ENCODE assay signal across 20 cellular contexts in the genomic region with DNA sequence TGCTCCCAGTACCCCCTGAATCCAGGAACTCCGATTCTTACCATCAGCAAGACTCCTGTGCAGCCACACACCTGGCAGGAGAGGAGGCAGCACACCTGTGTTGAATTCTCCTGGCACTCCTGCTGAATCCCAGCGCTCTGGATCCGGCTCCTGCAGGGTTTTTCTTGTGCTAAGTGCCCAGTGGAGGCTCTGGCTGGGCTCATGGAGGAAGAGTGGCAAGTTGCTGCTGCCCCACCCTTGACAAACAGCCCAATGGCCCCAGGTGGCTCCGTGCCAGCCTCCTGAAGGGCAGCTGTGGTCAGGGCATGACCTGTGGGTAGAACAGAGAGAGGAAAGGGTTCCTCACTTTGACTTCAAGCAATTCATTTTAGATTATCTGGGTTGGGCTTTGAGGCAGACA. TPM values are rescaled to one million over a fixed set of nuclear protein-coding genes. Genes with fewer than 3 reads are reported as not detected.
DNase-seq lines count a peak whose midpoint lies in the region; ATAC-seq and TF ChIP-seq lines count a peak whose summit lies in the region.
"Had no signal": no experiment of that assay in that cellular context is flagged by ENCODE, and none has a peak within 500 bp of the region (broad histone marks: within the 10 kb centered on the region; RNA-seq: fewer than 3 reads in every experiment).

No MANE protein-coding gene starts in this region.

- H3K36me3 ChIP-seq in mucosa of stomach (ENCODE audit: control insufficient read depth, insufficient read depth, low read length) (no peaks in the 10 kb centered on the region), thyroid gland (no peaks in the 10 kb centered on the region)
- H3K36me3 ChIP-seq: right atrium auricular region had no signal

- TF ChIP-seq CTCF in Calu3 (IDR thresholded peaks at IDR 0.05; ENCODE audit: unreplicated experiment) (no peak), thyroid gland (IDR thresholded peaks at IDR 0.05) (no peak)

- CTCF ChIA-PET in Calu3 (lab: Charles Lee), result interaction anchor here (0.9 kb wide), 1 partner anchor 14 kb away, joined by 3 read pairs; no protein-coding TSS in a partner anchor

- H3K9ac ChIP-seq in mucosa of stomach (ENCODE audit: low read length), result peak overlapping the region; percentile 5

- H3K4me1 Mint-ChIP-seq in Calu3 (ENCODE audit: low read depth, unreplicated experiment), result no peaks in the 10 kb centered on the region
- H3K4me1 Mint-ChIP-seq in stimulated activated naive B cell treated with anti-CD40 and anti-IgM and Interleukin-4, amounts not matched to agents 10 μg/mL and 1 μg/mL and 100 μg/mL, for 72 hours, result peaks cover 6 to 7% of the 10 kb centered on the region in 2 donors

- H3K9me3 Mint-ChIP-seq in Calu3 (ENCODE audit: low read depth, unreplicated experiment), result no peaks in the 10 kb centered on the region
- no peaks in the 10 kb centered on the region for H3K9me3 Mint-ChIP-seq in stimulated activated naive B cell treated with anti-CD40 and anti-IgM and Interleukin-4, amounts not matched to agents 10 μg/mL and 1 μg/mL and 100 μg/mL, for 72 hours
- H3K9me3 Mint-ChIP-seq: brain; dendritic cell treated with granulocyte-macrophage colony-stimulating factor and Interleukin-4, amounts not matched to agents 40 ng/mL and 50 ng/mL, for 4 days; immature natural killer cell had no signal

- 64 to 67% methylated on average over 1 to 4 of the region's 4 CpGs for WGBS in thyroid gland, 2 donors
- WGBS in right cardiac atrium, result 83% methylated on average over 4 of the region's 4 CpGs

- H3K27ac ChIP-seq in thyroid gland (no peak overlapping the region), right cardiac atrium (ENCODE audit: low read length) (no peak overlapping the region)
- H3K27ac ChIP-seq: right atrium auricular region had no signal

- no TSS peak for BruUV-seq in Calu3 (replicated peaks; lab: Mats Ljungman, UMichigan)

- ATAC-seq in stimulated activated naive B cell treated with anti-CD40 and anti-IgM and Interleukin-4, amounts not matched to agents 10 μg/mL and 1 μg/mL and 100 μg/mL, for 72 hours (replicated peaks), result no peak
- no peak for ATAC-seq in right cardiac atrium
- ATAC-seq: esophagus mucosa had no signal

- DNase-seq in Calu3, result peak; percentile 70
- peak; percentile 36 for DNase-seq in LoVo (ENCODE audit: low spot score)
- DNase-seq in SW480 (ENCODE audit: low spot score), result peak; percentile 14
- DNase-seq in thyroid gland, result no peak
- no peak for DNase-seq in stimulated activated naive B cell treated with anti-CD40 and anti-IgM and Interleukin-4, amounts not matched to agents 10 μg/mL and 1 μg/mL and 100 μg/mL, for 72 hours
- DNase-seq in right cardiac atrium, result no peak
- DNase-seq: activated CD4-positive, alpha-beta T cell treated with anti-CD3 and anti-CD28 coated beads, Interleukin-2, amount 50 U/mL, for 4 hours; activated T-cell treated with anti-CD3 and anti-CD28 coated beads, Interleukin-2, amount 50 U/mL, for 48 hours; AML-193; immature natural killer cell; mesenchymal stem cell; NCI-H2171 treated with DMSO at 0.1 percent for 48 hours; SIG-M5; substantia nigra had no signal

- H3K4me3 ChIP-seq in mucosa of stomach (ENCODE audit: low read length), result no peak overlapping the region
- no peak overlapping the region for H3K4me3 ChIP-seq in thyroid gland (replicated peaks in 1 of 3)
- no peak overlapping the region for H3K4me3 ChIP-seq in right cardiac atrium (ENCODE audit: low read length)
- H3K4me3 ChIP-seq: right atrium auricular region had no signal

- intact Hi-C loops in Calu3 (cut with micrococcal nuclease; ENCODE audit: unreplicated experiment), result no loop called here
- intact Hi-C loops in thyroid gland (cut with DNase I), result no loop called here
- intact Hi-C loops in right cardiac atrium (cut with DNase I), result no loop called here

- H3K4me1 ChIP-seq in mucosa of stomach (ENCODE audit: control insufficient read depth, insufficient read depth, low read length), result peaks cover 21% of the 10 kb centered on the region
- H3K4me1 ChIP-seq in thyroid gland, result no peaks in the 10 kb centered on the region
- peaks cover 3% of the 10 kb centered on the region for H3K4me1 ChIP-seq in right cardiac atrium (ENCODE audit: control insufficient read depth, insufficient read depth, low read length)

- H3K4me3 Mint-ChIP-seq in Calu3 (ENCODE audit: low read depth, unreplicated experiment), result no peak overlapping the region
- H3K4me3 Mint-ChIP-seq in stimulated activated naive B cell treated with anti-CD40 and anti-IgM and Interleukin-4, amounts not matched to agents 10 μg/mL and 1 μg/mL and 100 μg/mL, for 72 hours, result no peak overlapping the region
- H3K4me3 Mint-ChIP-seq: activated naive CD8-positive, alpha-beta T cell; brain; dendritic cell treated with granulocyte-macrophage colony-stimulating factor and Interleukin-4, amounts not matched to agents 40 ng/mL and 50 ng/mL, for 4 days; immature natural killer cell had no signal

- no peaks in the 10 kb centered on the region for H3K27me3 ChIP-seq in mucosa of stomach (ENCODE audit: control insufficient read depth, insufficient read depth, low read length)
- no peaks in the 10 kb centered on the region for H3K27me3 ChIP-seq in thyroid gland
- H3K27me3 ChIP-seq in right cardiac atrium (ENCODE audit: control insufficient read depth, insufficient read depth), result no peaks in the 10 kb centered on the region
- H3K27me3 ChIP-seq: right atrium auricular region had no signal

- H3K27ac Mint-ChIP-seq in Calu3 (ENCODE audit: unreplicated experiment), result no peak overlapping the region
- no peak overlapping the region for H3K27ac Mint-ChIP-seq in stimulated activated naive B cell treated with anti-CD40 and anti-IgM and Interleukin-4, amounts not matched to agents 10 μg/mL and 1 μg/mL and 100 μg/mL, for 72 hours
- H3K27ac Mint-ChIP-seq: activated naive CD8-positive, alpha-beta T cell; dendritic cell treated with granulocyte-macrophage colony-stimulating factor and Interleukin-4, amounts not matched to agents 40 ng/mL and 50 ng/mL, for 4 days had no signal

- H3K36me3 Mint-ChIP-seq in Calu3 (ENCODE audit: insufficient read depth, unreplicated experiment), result no peaks in the 10 kb centered on the region
- H3K36me3 Mint-ChIP-seq in stimulated activated naive B cell treated with anti-CD40 and anti-IgM and Interleukin-4, amounts not matched to agents 10 μg/mL and 1 μg/mL and 100 μg/mL, for 72 hours, result peaks cover 24 to 35% of the 10 kb centered on the region in 2 donors
- H3K36me3 Mint-ChIP-seq: brain had no signal

- no peak for TF ChIP-seq POLR2A in thyroid gland (IDR thresholded peaks at IDR 0.05)

- H3K9me3 ChIP-seq in mucosa of stomach (ENCODE audit: control insufficient read depth, low read length) (no peaks in the 10 kb centered on the region), thyroid gland (no peaks in the 10 kb centered on the region), right cardiac atrium (ENCODE audit: control insufficient read depth, low read length) (no peaks in the 10 kb centered on the region)
- H3K9me3 ChIP-seq: right atrium auricular region had no signal

- H3K27me3 Mint-ChIP-seq in Calu3 (ENCODE audit: unreplicated experiment), result no peaks in the 10 kb centered on the region
- H3K27me3 Mint-ChIP-seq in stimulated activated naive B cell treated with anti-CD40 and anti-IgM and Interleukin-4, amounts not matched to agents 10 μg/mL and 1 μg/mL and 100 μg/mL, for 72 hours, result no peaks in the 10 kb centered on the region
- H3K27me3 Mint-ChIP-seq: activated naive CD8-positive, alpha-beta T cell; brain had no signal

RNA-seq across cellular contexts. Expression of a gene that starts 20.0 kb away (rescaled TPM):
- total RNA-seq in Calu3 (2022), result 9.5 and 11.1 TPM in 2 replicates
- 1 to 10 TPM; 1.2 to 7.9 (median 2.2) TPM for total RNA-seq in thyroid gland
- 10 to 100 TPM in 2 of 4 donors, 1 to 10 TPM in 2; 7.5 to 15.5 (median 9.8) TPM for total RNA-seq in right cardiac atrium
- polyA plus RNA-seq in right cardiac atrium, result 5.7 TPM

Comparison
In these comparisons a context has a peak if more than half of its experiments do, and no peak if none do; other contexts are left out.
1. DNase-seq: peak in Calu3 (single experiment), LoVo (single experiment) and SW480 (single experiment); none in thyroid gland (0 of 2), stimulated activated naive B cell treated with anti-CD40 and anti-IgM and Interleukin-4, amounts not matched to agents 10 μg/mL and 1 μg/mL and 100 μg/mL, for 72 hours (single experiment) and right cardiac atrium (0 of 3).